In the genomic region with DNA sequence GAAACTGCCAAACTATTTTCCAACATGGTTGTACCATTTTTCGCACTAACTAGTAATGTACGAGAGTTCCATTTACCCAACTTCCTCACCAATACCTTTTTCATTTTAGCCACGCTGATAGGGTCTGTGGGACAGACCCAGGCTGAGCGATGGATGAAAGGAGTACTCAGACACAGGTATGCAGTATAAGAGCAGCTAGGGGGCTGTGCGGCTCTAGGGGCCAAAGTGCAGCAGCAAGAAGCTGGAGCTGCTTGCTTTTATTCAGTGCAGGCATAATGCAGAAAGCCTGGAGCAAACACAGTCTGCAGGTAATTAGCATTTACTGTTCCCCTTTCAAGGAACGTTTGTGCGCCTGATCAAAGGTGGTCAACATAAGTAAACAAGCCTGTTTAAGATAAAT, we compare ENCODE assay signal across 25 cellular contexts. TPM values are rescaled to one million over a fixed set of nuclear protein-coding genes. Genes with fewer than 3 reads are reported as not detected.
"Had no signal": no experiment of that assay in that cellular context is flagged by ENCODE, and none has a peak within 500 bp of the region (broad histone marks: within the 10 kb centered on the region; RNA-seq: fewer than 3 reads in every experiment).

No MANE protein-coding gene starts in this region.

- H3K4me2 ChIP-seq: KMS-11, SK-N-SH had no signal

- DNase-seq: IMR-90, Kasumi-1, MM.1S, NCI-H1092 treated with DMSO at 0.1 percent for 48 hours, NCI-H1436, NCI-H187, NCI-H2029, NCI-H2081 treated with DMSO at 0.1 percent for 48 hours, NCI-H2171, NCI-H226, NCI-H446, NCI-H510A, NCI-H524 treated with DMSO at 0.1 percent for 48 hours, NCI-H69, NCI-H774, SHP77, SK-N-SH, T-helper 1 cell had no signal

- H3K9me3 ChIP-seq: SK-N-SH had no signal

- H3K9me2 ChIP-seq: SK-N-SH had no signal

- H3K27ac ChIP-seq: HL-60, KMS-11, RWPE1 had no signal

- ATAC-seq: Panc1 had no signal

- H3K9ac ChIP-seq: KMS-11, SK-N-SH had no signal

- FAIRE-seq: HTR-8/SVneo had no signal

RNA-seq across cellular contexts. Expression of a gene that starts 21.0 kb away (rescaled TPM):
- total RNA-seq: IMR-90, M059J, SK-MEL-5 had no signal
- polyA plus RNA-seq: IMR-90, SK-N-SH had no signal
